In genomic region chr4:144137137-144137879, GRCh38 we compare ENCODE assay signal across 1 cellular context.
TF ChIP-seq lines count a peak whose summit lies in the region.
"Not testable (repeated sequence)": the region's sequence is repeated elsewhere in the genome, so short reads cannot be mapped to it uniquely, and the experiment has no call there.

No MANE protein-coding gene starts in this region.

TF ChIP-seq in K562, 482 proteins besides CTCF, POLR2A, EP300 and RAD21 (continued from another document and continues in another):
- peak in 1 of 2 experiments; percentile 71; a peak in 1 of 4 replicates for TF ChIP-seq ARNT (IDR thresholded peaks at IDR 0.05)
- not testable (repeated sequence) for TF ChIP-seq PBX2 (CRISPR knock-in tag; IDR thresholded peaks at IDR 0.05; ENCODE audit: low read depth); TOE1 (CRISPR knock-in tag; IDR thresholded peaks at IDR 0.05; ENCODE audit: borderline replicate concordance, low read depth); ATF3 (CRISPR knock-in tag; conservative IDR thresholded peaks at IDR 0.05); MYC (CRISPR knock-in tag; IDR thresholded peaks at IDR 0.05; ENCODE audit: borderline replicate concordance, low read depth); TEAD4 (CRISPR knock-in tag; IDR thresholded peaks at IDR 0.05; ENCODE audit: borderline replicate concordance)
- 0 out of 2 replicates have a peak, but pooled peaks have one; percentile 27 for TF ChIP-seq PBX2 (tag; conservative IDR thresholded peaks at IDR 0.05; ENCODE audit: low read depth)
- TF ChIP-seq ARID1B (IDR thresholded peaks at IDR 0.05), result peak; percentile 62; the same call in 1 of the 2 replicates
- TF ChIP-seq E2F8 (IDR thresholded peaks at IDR 0.05; ENCODE audit: low read depth, partially characterized antibody), result peak; percentile 34
- TF ChIP-seq BCOR (IDR thresholded peaks at IDR 0.05), result peak; percentile 58
- peak; percentile 86 for TF ChIP-seq ZNF512 (tag; IDR thresholded peaks at IDR 0.05)
- TF ChIP-seq HDAC1 (IDR thresholded peaks at IDR 0.05), result peak; percentile 41 to 93; a peak in 3 of 4 replicates
- peak; percentile 36 for TF ChIP-seq ZNF280A (IDR thresholded peaks at IDR 0.05; ENCODE audit: low read depth, partially characterized antibody)
- TF ChIP-seq NBN (IDR thresholded peaks at IDR 0.05; ENCODE audit: low read depth), result peak; percentile 48; the same call in 1 of the 2 replicates
- peak; percentile 79 for TF ChIP-seq SMARCA4 (IDR thresholded peaks at IDR 0.05)
- peak; percentile 64; the same call in 1 of the 2 replicates for TF ChIP-seq TOE1 (IDR thresholded peaks at IDR 0.05; ENCODE audit: borderline replicate concordance)
- TF ChIP-seq ARHGAP35 (IDR thresholded peaks at IDR 0.05; ENCODE audit: partially characterized antibody), result peak; percentile 55
- TF ChIP-seq BRD9 (IDR thresholded peaks at IDR 0.05; ENCODE audit: low read depth, partially characterized antibody), result peak; percentile 60
- peak; percentile 75 for TF ChIP-seq NKRF (IDR thresholded peaks at IDR 0.05; ENCODE audit: borderline replicate concordance)
- peak; percentile 74; the same call in 1 of the 2 replicates for TF ChIP-seq ZBTB2 (IDR thresholded peaks at IDR 0.05)
- peak; percentile 74 for TF ChIP-seq ATF3 (IDR thresholded peaks at IDR 0.05)
- peak; percentile 13; the same call in 1 of the 2 replicates for TF ChIP-seq NFIC (IDR thresholded peaks at IDR 0.05)
- peak; percentile 78; the same call in 1 of the 2 replicates for TF ChIP-seq ZKSCAN1 (IDR thresholded peaks at IDR 0.05; ENCODE audit: low read depth, low read length)
- TF ChIP-seq HLTF (IDR thresholded peaks at IDR 0.05), result peak; percentile 96
- peak; percentile 96 for TF ChIP-seq GATAD2A (IDR thresholded peaks at IDR 0.05)
- 0 out of 2 replicates have a peak, but pooled peaks have one; percentile 14 for TF ChIP-seq ZEB2 (IDR thresholded peaks at IDR 0.05)
- peak; percentile 56 for TF ChIP-seq SUPT5H (IDR thresholded peaks at IDR 0.05)
- 0 out of 2 replicates have a peak, but pooled peaks have one; percentile 65 for TF ChIP-seq DNMT1 (IDR thresholded peaks at IDR 0.05)
- TF ChIP-seq ZNF384 (IDR thresholded peaks at IDR 0.05; ENCODE audit: low read depth, low read length), result peak; percentile 45
- TF ChIP-seq ZNF318 (IDR thresholded peaks at IDR 0.05; ENCODE audit: borderline replicate concordance in 1 of 2, low read depth in 1 of 2), result 0 out of 4 replicates have a peak, but pooled peaks of 1 of the 2 experiments have one; percentile 44
- TF ChIP-seq MYC (IDR thresholded peaks at IDR 0.05; ENCODE audit: low read depth, low read length), result peak; percentile 44; the same call in 1 of the 2 replicates
- TF ChIP-seq MTA1 (IDR thresholded peaks at IDR 0.05; ENCODE audit: borderline replicate concordance), result peak; percentile 83
- 0 out of 2 replicates have a peak, but pooled peaks have one; percentile 8 for TF ChIP-seq TEAD4 (IDR thresholded peaks at IDR 0.05; ENCODE audit: low read length)
- peak; percentile 62 for TF ChIP-seq MEIS2 (IDR thresholded peaks at IDR 0.05; ENCODE audit: partially characterized antibody)
